Comparison of ENCODE assay signal across 16 cellular contexts in the genomic region with DNA sequence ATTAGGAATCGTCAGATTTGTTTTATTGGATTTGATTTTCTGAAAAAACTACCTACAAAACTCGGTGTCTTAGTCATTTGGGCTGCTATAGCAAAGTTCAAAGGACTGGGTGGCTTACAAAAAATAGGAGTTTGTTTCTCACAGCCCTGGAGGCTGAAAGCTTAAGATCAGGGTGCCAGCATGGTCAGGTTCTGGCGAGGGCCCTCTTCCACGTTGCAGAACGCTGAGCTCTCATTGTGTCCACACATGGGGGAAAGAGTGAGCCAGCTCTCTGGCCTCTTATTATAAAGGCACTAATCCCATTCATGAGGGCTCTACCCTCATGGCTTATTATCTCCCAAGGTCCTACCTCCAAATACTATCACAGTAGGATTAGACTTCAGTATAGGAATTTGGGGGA.
"Had no signal": no experiment of that assay in that cellular context is flagged by ENCODE, and none has a peak within 500 bp of the region (broad histone marks: within the 10 kb centered on the region; RNA-seq: fewer than 3 reads in every experiment).

No MANE protein-coding gene starts in this region.

- H3K9me3 ChIP-seq: ascending aorta, lower lobe of right lung, pancreas had no signal

- H3K4me2 ChIP-seq: neural progenitor cell had no signal

- H3K27ac Mint-ChIP-seq: activated CD4-positive, alpha-beta T cell treated with anti-CD3 and anti-CD28 coated beads, Interleukin-2, amount 10 ng/mL, durations not matched to agents 7 days and 5 days; activated naive CD8-positive, alpha-beta T cell treated with anti-CD3 and anti-CD28 coated beads, Interleukin-2, amount 10 ng/mL, durations not matched to agents 7 days and 5 days; endodermal cell; naive B cell; neural progenitor cell; stimulated activated memory B cell treated with anti-CD40 and anti-IgM and Interleukin-4, amounts not matched to agents 10 μg/mL and 1 μg/mL and 100 μg/mL, for 72 hours had no signal

- H3K4me1 Mint-ChIP-seq: naive B cell; stimulated activated memory B cell treated with anti-CD40 and anti-IgM and Interleukin-4, amounts not matched to agents 10 μg/mL and 1 μg/mL and 100 μg/mL, for 72 hours had no signal

- ATAC-seq: left cardiac atrium; lower lobe of right lung; pancreas; stimulated activated memory B cell treated with anti-CD40 and anti-IgM and Interleukin-4, amounts not matched to agents 10 μg/mL and 1 μg/mL and 100 μg/mL, for 72 hours had no signal

- FAIRE-seq: pancreas had no signal

- H3K9me3 Mint-ChIP-seq: activated CD4-positive, alpha-beta T cell treated with anti-CD3 and anti-CD28 coated beads, Interleukin-2, amount 10 ng/mL, durations not matched to agents 7 days and 5 days; activated naive CD8-positive, alpha-beta T cell treated with anti-CD3 and anti-CD28 coated beads, Interleukin-2, amount 10 ng/mL, durations not matched to agents 7 days and 5 days; activated T-helper 1 cell treated with anti-CD3 and anti-CD28 coated beads, Interleukin-12 subunit alpha, Interleukin-12 subunit beta, Interleukin-2, Interleukin-4 antibody, amounts not matched to agents 30 ng/mL and 10 ng/mL and 1 ng/mL, durations not matched to agents 14 hours and 24 hours and 36 hours; naive B cell; neural progenitor cell; stimulated activated memory B cell treated with anti-CD40 and anti-IgM and Interleukin-4, amounts not matched to agents 10 μg/mL and 1 μg/mL and 100 μg/mL, for 72 hours had no signal

- DNase-seq: activated CD4-positive, alpha-beta T cell treated with anti-CD3 and anti-CD28 coated beads, Interleukin-2, amount 10 ng/mL, durations not matched to agents 7 days and 5 days; activated CD8-positive, alpha-beta memory T cell treated with anti-CD3 and anti-CD28 coated beads for 24 hours; activated naive CD4-positive, alpha-beta T cell; activated naive CD8-positive, alpha-beta T cell treated with anti-CD3 and anti-CD28 coated beads, Interleukin-2, amount 10 ng/mL, durations not matched to agents 7 days and 5 days; endodermal cell; erythroblast; left cardiac atrium; lower lobe of right lung; naive B cell; pancreas; stimulated activated CD4-positive, alpha-beta T cell treated with anti-CD3 and anti-CD28 coated beads, Interleukin-2, amount 100 ng/mL, for 48 hours; T-helper 9 cell had no signal

- H3K36me3 Mint-ChIP-seq: activated naive CD8-positive, alpha-beta T cell treated with anti-CD3 and anti-CD28 coated beads, Interleukin-2, amount 10 ng/mL, durations not matched to agents 7 days and 5 days; naive B cell; neural progenitor cell; stimulated activated memory B cell treated with anti-CD40 and anti-IgM and Interleukin-4, amounts not matched to agents 10 μg/mL and 1 μg/mL and 100 μg/mL, for 72 hours had no signal

- H3K4me3 Mint-ChIP-seq: activated CD4-positive, alpha-beta T cell treated with anti-CD3 and anti-CD28 coated beads, Interleukin-2, amount 10 ng/mL, durations not matched to agents 7 days and 5 days; activated naive CD8-positive, alpha-beta T cell treated with anti-CD3 and anti-CD28 coated beads, Interleukin-2, amount 10 ng/mL, durations not matched to agents 7 days and 5 days; activated T-helper 1 cell treated with anti-CD3 and anti-CD28 coated beads, Interleukin-12 subunit alpha, Interleukin-12 subunit beta, Interleukin-2, Interleukin-4 antibody, amounts not matched to agents 30 ng/mL and 10 ng/mL and 1 ng/mL, durations not matched to agents 14 hours and 24 hours and 36 hours; endodermal cell; naive B cell; neural progenitor cell; stimulated activated memory B cell treated with anti-CD40 and anti-IgM and Interleukin-4, amounts not matched to agents 10 μg/mL and 1 μg/mL and 100 μg/mL, for 72 hours had no signal

- H3K27ac ChIP-seq: ascending aorta, lower lobe of right lung, neural progenitor cell, pancreas had no signal

- H3K36me3 ChIP-seq: ascending aorta, lower lobe of right lung, neural progenitor cell, pancreas had no signal

- H3K4me1 ChIP-seq: ascending aorta, lower lobe of right lung had no signal

- H2AFZ ChIP-seq: neural progenitor cell had no signal

- H3K9ac ChIP-seq: neural progenitor cell had no signal

- H3K4me3 ChIP-seq: ascending aorta, lower lobe of right lung, neural progenitor cell, pancreas had no signal

- H3K27me3 ChIP-seq: ascending aorta, neural progenitor cell, pancreas had no signal
